ENCODE assay signal across 28 cellular contexts in genomic region chr19:41452584-41453275, GRCh38. TPM values are rescaled to one million over a fixed set of nuclear protein-coding genes. Genes with fewer than 3 reads are reported as not detected.
"Had no signal": no experiment of that assay in that cellular context is flagged by ENCODE, and none has a peak within 500 bp of the region (broad histone marks: within the 10 kb centered on the region; RNA-seq: fewer than 3 reads in every experiment).

No MANE protein-coding gene starts in this region.

- H3K4me3 Mint-ChIP-seq: activated CD8-positive, alpha-beta T cell treated with anti-CD3 and anti-CD28 coated beads, Interleukin-2, amount 10 ng/mL, durations not matched to agents 7 days and 5 days; activated naive CD4-positive, alpha-beta T cell treated with anti-CD3 and anti-CD28 coated beads, Interleukin-2, amount 50 U/mL, for 24 hours had no signal

- H3K36me3 Mint-ChIP-seq: activated naive CD4-positive, alpha-beta T cell treated with anti-CD3 and anti-CD28 coated beads, Interleukin-2, amount 50 U/mL, for 24 hours had no signal

- H3K27ac ChIP-seq: body of pancreas, PC-9, SK-N-MC, VCaP had no signal

- H3K27ac Mint-ChIP-seq: activated CD8-positive, alpha-beta T cell treated with anti-CD3 and anti-CD28 coated beads, Interleukin-2, amount 10 ng/mL, durations not matched to agents 7 days and 5 days; activated naive CD4-positive, alpha-beta T cell treated with anti-CD3 and anti-CD28 coated beads, Interleukin-2, amount 50 U/mL, for 24 hours had no signal

- H3K9me3 ChIP-seq: body of pancreas had no signal

- H3K9me3 Mint-ChIP-seq: activated naive CD4-positive, alpha-beta T cell treated with anti-CD3 and anti-CD28 coated beads, Interleukin-2, amount 50 U/mL, for 24 hours had no signal

- H3K4me3 ChIP-seq: body of pancreas, PC-9, SK-N-MC had no signal

- DNase-seq: activated CD4-positive, alpha-beta T cell treated with anti-CD3 and anti-CD28 coated beads for 48 hours; activated CD4-positive, alpha-beta T cell treated with anti-CD3 and anti-CD28 coated beads, Interleukin-2, amount 50 U/mL, for 4 hours; activated CD4-positive, CD25-positive, alpha-beta regulatory T cell treated with anti-CD3 and anti-CD28 coated beads, Interleukin-2, amount 50 U/mL, for 72 hours; activated CD8-positive, alpha-beta memory T cell treated with anti-CD3 and anti-CD28 coated beads, Interleukin-2, amount 50 U/mL, for 48 hours; activated CD8-positive, alpha-beta T cell treated with anti-CD3 and anti-CD28 coated beads, Interleukin-2, amount 10 ng/mL, durations not matched to agents 7 days and 5 days; activated naive CD4-positive, alpha-beta T cell; activated T-cell treated with anti-CD3 and anti-CD28 coated beads, Interleukin-2, amount 50 U/mL, for 1 hour; aorta; body of pancreas; central memory CD4-positive, alpha-beta T cell; Karpas-422; MM.1S; NCI-H1105; NCI-H1436; NCI-H1694 treated with DMSO at 0.1 percent for 48 hours; NCI-H2029 treated with DMSO at 0.1 percent for 48 hours; NCI-H510A treated with DMSO at 0.1 percent for 48 hours; NCI-H69; NK-92 treated with Interleukin-12 subunit alpha and Interleukin-12 subunit beta, amount 100 ng/mL, for 24 hours; PC-9; T-helper 1 cell had no signal

- H3K4me2 ChIP-seq: PC-9 had no signal

- H2AFZ ChIP-seq: PC-9 had no signal

- ATAC-seq: activated CD8-positive, alpha-beta T cell treated with anti-CD3 and anti-CD28 coated beads, Interleukin-2, amount 10 ng/mL, durations not matched to agents 7 days and 5 days; body of pancreas; Right ventricle myocardium inferior had no signal

RNA-seq across cellular contexts. Expression of gene ERICH4, which starts 9.8 kb away (rescaled TPM):
- total RNA-seq: activated CD8-positive, alpha-beta T cell treated with anti-CD3 and anti-CD28 coated beads, Interleukin-2, amount 10 ng/mL, durations not matched to agents 7 days and 5 days; aorta; body of pancreas; bronchial epithelial cell; PC-9; Right ventricle myocardium inferior; RPMI7951; T-helper 2 cell treated with Interferon-gamma antibody and Interleukin-4, amounts not matched to agents 100 ng/mL and 5 ng/mL, for 36 hours had no signal

RNA-seq across cellular contexts. Expression of gene B3GNT8, which starts 25.6 kb away (rescaled TPM):
- total RNA-seq: PC-9, RPMI7951 had no signal
